8 cellular contexts compared by ENCODE assay signal in genomic region chr20:63829598-63829942, GRCh38. TPM values are rescaled to one million over a fixed set of nuclear protein-coding genes. Genes with fewer than 3 reads are reported as not detected.
DNase-seq lines count a peak whose midpoint lies in the region; ATAC-seq and TF ChIP-seq lines count a peak whose summit lies in the region.

No MANE protein-coding gene starts in this region.

- H3K4me3 ChIP-seq in brain microvascular endothelial cell (ENCODE audit: low read depth, low read length) (peak overlapping the region; percentile 60), mesendoderm (ENCODE audit: low read length) (peak overlapping the region; percentile 35)

- H3K4me1 ChIP-seq in mesendoderm (ENCODE audit: control insufficient read depth, low read depth, low read length) = peaks cover 5% of the 10 kb centered on the region

- H3K56ac ChIP-seq in mesendoderm (ENCODE audit: low read length) = peak overlapping the region; percentile 65

- no CpG with 5 or more reads among the region's 10 CpGs for WGBS in mesendoderm (ENCODE audit: extremely low coverage, insufficient coverage, low lambda C conversion rate)

- in situ Hi-C loops in brain microvascular endothelial cell (cut with HindIII; ENCODE audit: low pct_ligation_motif_present, low sequenced_read_pairs) = no loop called here

- H3K36me3 Mint-ChIP-seq in activated naive CD4-positive, alpha-beta T cell treated with anti-CD3 and anti-CD28 coated beads, Interleukin-2, amount 50 U/mL, for 24 hours = peaks cover 1% of the 10 kb centered on the region
- H3K36me3 Mint-ChIP-seq in type B pancreatic cell = no peaks in the 10 kb centered on the region

- H3K27ac ChIP-seq in brain microvascular endothelial cell (no peak overlapping the region), mesendoderm (ENCODE audit: low read depth, low read length) (no peak overlapping the region), substantia nigra (ENCODE audit: low read depth, low read length, poor library complexity, severe bottlenecking) (no peak overlapping the region)

- H3K79me2 ChIP-seq in mesendoderm (ENCODE audit: control insufficient read depth, insufficient read depth, low read length) = peaks cover 30% of the 10 kb centered on the region

- H3K4me1 Mint-ChIP-seq in activated naive CD4-positive, alpha-beta T cell treated with anti-CD3 and anti-CD28 coated beads, Interleukin-2, amount 50 U/mL, for 24 hours = peaks cover 10% of the 10 kb centered on the region
- peaks cover 32% of the 10 kb centered on the region for H3K4me1 Mint-ChIP-seq in type B pancreatic cell (ENCODE audit: unreplicated experiment)

- H3K4me3 Mint-ChIP-seq in activated naive CD4-positive, alpha-beta T cell treated with anti-CD3 and anti-CD28 coated beads, Interleukin-2, amount 50 U/mL, for 24 hours = peak overlapping the region; percentile 87
- H3K4me3 Mint-ChIP-seq in type B pancreatic cell = peak overlapping the region; percentile 93

- peak overlapping the region; percentile 78 for H3K27ac Mint-ChIP-seq in activated naive CD4-positive, alpha-beta T cell treated with anti-CD3 and anti-CD28 coated beads, Interleukin-2, amount 50 U/mL, for 24 hours
- peak overlapping the region; percentile 89 for H3K27ac Mint-ChIP-seq in type B pancreatic cell

- ATAC-seq in GM18873 (IDR thresholded peaks at IDR 0.05; ENCODE audit: low FRiP score, unreplicated experiment) (no peak), HG02678 (IDR thresholded peaks at IDR 0.05; ENCODE audit: unreplicated experiment) (no peak)

- H3K9me3 Mint-ChIP-seq in activated naive CD4-positive, alpha-beta T cell treated with anti-CD3 and anti-CD28 coated beads, Interleukin-2, amount 50 U/mL, for 24 hours = no peaks in the 10 kb centered on the region
- H3K9me3 Mint-ChIP-seq in type B pancreatic cell = no peaks in the 10 kb centered on the region

- TF ChIP-seq CTCF in brain microvascular endothelial cell (IDR thresholded peaks at IDR 0.05; ENCODE audit: low read depth, low read length, missing control alignments) (no peak), type B pancreatic cell (conservative IDR thresholded peaks at IDR 0.05) (no peak)

- peaks cover 14% of the 10 kb centered on the region for H3K79me1 ChIP-seq in mesendoderm (ENCODE audit: low read length)

- peak overlapping the region; percentile 59 for H3K4me2 ChIP-seq in mesendoderm (ENCODE audit: low read length)

- H3K27me3 Mint-ChIP-seq in activated naive CD4-positive, alpha-beta T cell treated with anti-CD3 and anti-CD28 coated beads, Interleukin-2, amount 50 U/mL, for 24 hours = peaks cover 26% of the 10 kb centered on the region
- H3K27me3 Mint-ChIP-seq in type B pancreatic cell = peaks cover 15% of the 10 kb centered on the region

- H3K27me3 ChIP-seq in brain microvascular endothelial cell (replicated peaks) (peaks cover 4% of the 10 kb centered on the region), mesendoderm (ENCODE audit: insufficient read depth, low read length, poor library complexity) (no peaks in the 10 kb centered on the region)

- H3K18ac ChIP-seq in mesendoderm (ENCODE audit: low read length) = no peak overlapping the region

- no peak overlapping the region for H2BK15ac ChIP-seq in mesendoderm (replicated peaks; ENCODE audit: low read depth)

- H4K5ac ChIP-seq in mesendoderm (ENCODE audit: low read length) = no peak overlapping the region

- H3K36me3 ChIP-seq in brain microvascular endothelial cell (replicated peaks) (no peaks in the 10 kb centered on the region), mesendoderm (ENCODE audit: control insufficient read depth, insufficient read depth, low read length) (no peaks in the 10 kb centered on the region)

- no peak overlapping the region for H3K4ac ChIP-seq in mesendoderm (ENCODE audit: low read depth, low read length)

- no peak for DNase-seq in activated naive CD4-positive, alpha-beta T cell (lab: John Stamatoyannopoulos, UW)
- DNase-seq in brain microvascular endothelial cell = no peak
- no peak for DNase-seq in mesendoderm
- no peak for DNase-seq in type B pancreatic cell (ENCODE audit: extremely low spot score, unreplicated experiment)
- DNase-seq in substantia nigra (lab: John Stamatoyannopoulos, UW) = no peak

- no peak overlapping the region for H4K8ac ChIP-seq in mesendoderm (ENCODE audit: low read depth, low read length)

- H3K9ac ChIP-seq in mesendoderm (ENCODE audit: low read length) = peak overlapping the region; percentile 57

- H2BK5ac ChIP-seq in mesendoderm (ENCODE audit: low read length) = no peak overlapping the region

- no peak overlapping the region for H2BK120ac ChIP-seq in mesendoderm (ENCODE audit: low read depth, low read length)

- no peak overlapping the region for H3K23ac ChIP-seq in mesendoderm (ENCODE audit: low read length)

- no peak overlapping the region for H2AK5ac ChIP-seq in mesendoderm (ENCODE audit: low read length)

RNA-seq across cellular contexts. Expression of gene ZBTB46, which starts 1.5 kb away (rescaled TPM):
- polyA plus RNA-seq in mesendoderm (2013, experiment 1 of 2) = 4.2 TPM
- polyA plus RNA-seq in mesendoderm (2013, experiment 2 of 2) = 4.3 TPM
- total RNA-seq in type B pancreatic cell (ENCODE audit: low replicate concordance) = 9.8 and 13.6 TPM in 2 replicates

RNA-seq across cellular contexts. Expression of gene ABHD16B, which starts 31.7 kb away (rescaled TPM):
- polyA plus RNA-seq in mesendoderm (2013, experiment 1 of 2) = not detected
- polyA plus RNA-seq in mesendoderm (2013, experiment 2 of 2) = not detected
- total RNA-seq in type B pancreatic cell (ENCODE audit: low replicate concordance) = not detected in 2 replicates

RNA-seq across cellular contexts. Expression of gene TPD52L2, which starts 35.5 kb away (rescaled TPM):
- 68.0 TPM for polyA plus RNA-seq in mesendoderm (2013, experiment 1 of 2)
- polyA plus RNA-seq in mesendoderm (2013, experiment 2 of 2) = 67.4 TPM
- total RNA-seq in type B pancreatic cell (ENCODE audit: low replicate concordance) = 76.5 and 96.3 TPM in 2 replicates
